20 cellular contexts compared by ENCODE assay signal in genomic region chr9:87675466-87675865, GRCh38. TPM values are rescaled to one million over a fixed set of nuclear protein-coding genes. Genes with fewer than 3 reads are reported as not detected.
DNase-seq lines count a peak whose midpoint lies in the region; ATAC-seq and TF ChIP-seq lines count a peak whose summit lies in the region.
"Had no signal": no experiment of that assay in that cellular context is flagged by ENCODE, and none has a peak within 500 bp of the region (broad histone marks: within the 10 kb centered on the region; RNA-seq: fewer than 3 reads in every experiment).

No MANE protein-coding gene starts in this region.

- DNase-seq in NCI-H1417 (lab: John Stamatoyannopoulos, UW): peak in 2 of 3 experiments; percentile 11 to 26
- DNase-seq in NCI-H1417 treated with DMSO at 0.1 percent for 48 hours (lab: John Stamatoyannopoulos, UW): no peak
- DNase-seq in NCI-H774 (lab: John Stamatoyannopoulos, UW): peak; percentile 13
- no peak for DNase-seq in left lung
- peak; percentile 59 for DNase-seq in stomach
- no peak for DNase-seq in NCI-H510A treated with DMSO at 0.1 percent for 48 hours (lab: John Stamatoyannopoulos, UW)
- DNase-seq: activated CD4-positive, alpha-beta T cell treated with anti-CD3 and anti-CD28 coated beads for 48 hours; activated CD8-positive, alpha-beta memory T cell treated with anti-CD3 and anti-CD28 coated beads, Interleukin-2, amount 10 ng/mL, durations not matched to agents 7 days and 5 days; BE2C; NCI-H1092; NK-92 treated with Interleukin-12 subunit alpha and Interleukin-12 subunit beta, amount 100 ng/mL, for 24 hours; Peyer's patch had no signal

- ATAC-seq in left lung (peak; percentile 60), HG02973 (IDR thresholded peaks at IDR 0.05; ENCODE audit: unreplicated experiment) (no peak), HG03175 (IDR thresholded peaks at IDR 0.05; ENCODE audit: unreplicated experiment) (no peak)
- ATAC-seq: activated CD8-positive, alpha-beta memory T cell treated with anti-CD3 and anti-CD28 coated beads, Interleukin-2, amount 10 ng/mL, durations not matched to agents 7 days and 5 days; GM23338; stimulated activated memory B cell treated with anti-CD40 and anti-IgM and Interleukin-4, amounts not matched to agents 10 μg/mL and 1 μg/mL and 100 μg/mL, for 72 hours had no signal

- TF ChIP-seq CTCF in left lung (IDR thresholded peaks at IDR 0.05) (no peak), stomach (IDR thresholded peaks at IDR 0.05) (no peak)

- intact Hi-C loops in left lung (cut with DNase I): no loop called here
- intact Hi-C loops in stomach (cut with DNase I; ENCODE audit: low total_unique reads): no loop called here

- H3K4me3 ChIP-seq in left lung: no peak overlapping the region
- no peak overlapping the region for H3K4me3 ChIP-seq in stomach
- H3K4me3 ChIP-seq: GM23338, Peyer's patch, SJSA1, smooth muscle cell, thoracic aorta had no signal

- peaks cover 0 to 23% of the 10 kb centered on the region in 2 donors for H3K36me3 ChIP-seq in left lung
- peaks cover 4 to 34% (median 18%) of the 10 kb centered on the region in 4 donors for H3K36me3 ChIP-seq in stomach
- H3K36me3 ChIP-seq: BE2C, neutrophil, Peyer's patch, thoracic aorta had no signal

- TF ChIP-seq EP300 in stomach (IDR thresholded peaks at IDR 0.05): no peak

- peaks cover 0 to 10% of the 10 kb centered on the region in 2 donors for H3K4me1 ChIP-seq in left lung
- H3K4me1 ChIP-seq in stomach: peaks cover 9 to 40% (median 25%) of the 10 kb centered on the region in 4 donors
- H3K4me1 ChIP-seq: BE2C, Peyer's patch, SJSA1 had no signal

- no peak overlapping the region for H3K27ac ChIP-seq in left lung
- H3K27ac ChIP-seq in stomach: peak overlapping the region in 2 of 5 donors; percentile 24 to 72
- H3K27ac ChIP-seq: neutrophil, Peyer's patch, SJSA1, thoracic aorta had no signal

- H3K27me3 ChIP-seq in left lung (no peaks in the 10 kb centered on the region), stomach (no peaks in the 10 kb centered on the region)
- H3K27me3 ChIP-seq: BE2C, neutrophil, Peyer's patch, SJSA1 had no signal

- WGBS in stomach, 5 donors: 31 to 65% (median 48%) methylated on average over 6 of the region's 6 CpGs

- H3K9me3 ChIP-seq in left lung (no peaks in the 10 kb centered on the region), stomach (no peaks in the 10 kb centered on the region)
- H3K9me3 ChIP-seq: BE2C, neutrophil, Peyer's patch, SJSA1, thoracic aorta had no signal

- no peak for TF ChIP-seq POLR2A in stomach (IDR thresholded peaks at IDR 0.05)

RNA-seq across cellular contexts. Expression of gene CTSL, which starts 50.5 kb away (rescaled TPM):
- total RNA-seq in left lung (100 to 1,000 TPM; 180 to 565 TPM), stomach (100 to 1,000 TPM in 1 of 5 donors, 10 to 100 TPM in 3, 1 to 10 TPM in 1; 4.9 to 104 (median 22.2) TPM)
- polyA plus RNA-seq in stomach: 10 to 100 TPM; 18.6 to 48.9 (median 46.6) TPM

Comparison
In these comparisons a context has a peak if more than half of its experiments do, and no peak if none do; other contexts are left out.
1. DNase-seq: peak in NCI-H1417 (2 of 3), NCI-H774 (single experiment) and stomach (single experiment); none in NCI-H1417 treated with DMSO at 0.1 percent for 48 hours (single experiment), left lung (0 of 2) and NCI-H510A treated with DMSO at 0.1 percent for 48 hours (single experiment).